In genomic region chr18:12651651-12652050, GRCh38 we compare ENCODE assay signal across 23 cellular contexts. TPM values are rescaled to one million over a fixed set of nuclear protein-coding genes. Genes with fewer than 3 reads are reported as not detected.
A peak's percentile ranks its signal among the peaks of the same experiment; 100 is the strongest.
DNase-seq lines count a peak whose midpoint lies in the region; ATAC-seq and TF ChIP-seq lines count a peak whose summit lies in the region.
"Had no signal": no experiment of that assay in that cellular context is flagged by ENCODE, and none has a peak within 500 bp of the region (broad histone marks: within the 10 kb centered on the region; RNA-seq: fewer than 3 reads in every experiment).

No MANE protein-coding gene starts in this region.

- H3K9me3 ChIP-seq in neural progenitor cell (ENCODE audit: low read depth) = no peaks in the 10 kb centered on the region
- H3K9me3 ChIP-seq: lower lobe of right lung, testis, vagina had no signal

- H3K9ac ChIP-seq in KMS-11 = no peak overlapping the region
- H3K9ac ChIP-seq in neural progenitor cell = no peak overlapping the region

- peaks cover 31% of the 10 kb centered on the region for H3K4me1 ChIP-seq in GM23338 (ENCODE audit: insufficient read depth)
- peaks cover 65% of the 10 kb centered on the region for H3K4me1 ChIP-seq in KMS-11 (ENCODE audit: low read depth, poor library complexity, severe bottlenecking)
- H3K4me1 ChIP-seq in neural progenitor cell = peaks cover 19% of the 10 kb centered on the region

- H3K79me2 ChIP-seq in GM23338 (replicated peaks; ENCODE audit: insufficient read depth) = peaks cover 57% of the 10 kb centered on the region
- H3K79me2 ChIP-seq in KMS-11 (ENCODE audit: insufficient read depth, low read depth) = peaks cover 27% of the 10 kb centered on the region; the same call in 1 of the 2 replicates
- H3K79me2 ChIP-seq in neural progenitor cell (ENCODE audit: low read depth) = peaks cover 53% of the 10 kb centered on the region

- H3K27ac Mint-ChIP-seq in GM23338 = peak overlapping the region; percentile 2; the same call in 1 of the 2 replicates
- H3K27ac Mint-ChIP-seq in neural progenitor cell = peak overlapping the region; percentile 4
- H3K27ac Mint-ChIP-seq: activated CD8-positive, alpha-beta T cell treated with anti-CD3 and anti-CD28 coated beads for 36 hours; activated naive CD8-positive, alpha-beta T cell treated with anti-CD3 and anti-CD28 coated beads, Interleukin-2, amount 10 ng/mL, durations not matched to agents 7 days and 5 days; natural killer cell treated with Interleukin-12 subunit alpha and Interleukin-12 subunit beta and Interleukin-15 and Interleukin-18, amount 100 ng/mL, for 72 hours had no signal

- H3K4me3 Mint-ChIP-seq in GM23338 = no peak overlapping the region; the same call in 2 of the 3 replicates
- no peak overlapping the region for H3K4me3 Mint-ChIP-seq in neural progenitor cell
- H3K4me3 Mint-ChIP-seq: activated CD8-positive, alpha-beta T cell treated with anti-CD3 and anti-CD28 coated beads for 36 hours; activated naive CD8-positive, alpha-beta T cell treated with anti-CD3 and anti-CD28 coated beads, Interleukin-2, amount 10 ng/mL, durations not matched to agents 7 days and 5 days; natural killer cell treated with Interleukin-12 subunit alpha and Interleukin-12 subunit beta and Interleukin-15 and Interleukin-18, amount 100 ng/mL, for 72 hours had no signal

- no peaks in the 10 kb centered on the region for H3K9me2 ChIP-seq in GM23338 (ENCODE audit: insufficient read depth)

- H2AFZ ChIP-seq in GM23338 (no peak overlapping the region), KMS-11 (ENCODE audit: low read depth) (no peak overlapping the region), neural progenitor cell (replicated peaks) (no peak overlapping the region)

- H3K4me3 ChIP-seq in GM23338 = 0 out of 2 replicates have a peak overlapping the region, but pooled peaks have one; percentile 1
- no peak overlapping the region for H3K4me3 ChIP-seq in KMS-11 (IDR thresholded peaks at IDR 0.05; ENCODE audit: insufficient read depth, low read depth, low read length)
- H3K4me3 ChIP-seq in dorsolateral prefrontal cortex = peak overlapping the region in 10 of 59 donors; percentile 2 to 26 (median 8)
- H3K4me3 ChIP-seq in neural progenitor cell = no peak overlapping the region
- H3K4me3 ChIP-seq: lower lobe of right lung, testis, vagina had no signal

- H3K36me3 ChIP-seq in GM23338 (ENCODE audit: insufficient read depth) = no peaks in the 10 kb centered on the region
- no peaks in the 10 kb centered on the region for H3K36me3 ChIP-seq in KMS-11 (ENCODE audit: insufficient read depth)
- no peaks in the 10 kb centered on the region for H3K36me3 ChIP-seq in neural progenitor cell
- H3K36me3 ChIP-seq: lower lobe of right lung, vagina had no signal

- no peaks in the 10 kb centered on the region for H3K36me3 Mint-ChIP-seq in GM23338 (ENCODE audit: low read depth)
- H3K36me3 Mint-ChIP-seq in neural progenitor cell = peaks cover 4% of the 10 kb centered on the region
- H3K36me3 Mint-ChIP-seq: activated naive CD8-positive, alpha-beta T cell treated with anti-CD3 and anti-CD28 coated beads, Interleukin-2, amount 10 ng/mL, durations not matched to agents 7 days and 5 days; natural killer cell treated with Interleukin-12 subunit alpha and Interleukin-12 subunit beta and Interleukin-15 and Interleukin-18, amount 100 ng/mL, for 72 hours had no signal

- DNase-seq in GM23338 (ENCODE audit: low spot score) = peak; percentile 48
- DNase-seq in dorsolateral prefrontal cortex = no peak
- DNase-seq in neural progenitor cell (ENCODE audit: low spot score) = peak; percentile 38
- DNase-seq in islet precursor cell = no peak
- no peak for DNase-seq in activated CD4-positive, alpha-beta T cell treated with anti-CD3 and anti-CD28 coated beads for 4 hours
- DNase-seq: activated CD8-positive, alpha-beta T cell treated with anti-CD3 and anti-CD28 coated beads for 36 hours; activated effector memory CD4-positive, alpha-beta T cell treated with Interleukin-2 at 50 U/mL for 16 hours; activated naive CD8-positive, alpha-beta T cell treated with anti-CD3 and anti-CD28 coated beads, Interleukin-2, amount 10 ng/mL, durations not matched to agents 7 days and 5 days; HCEC 1CT; lower lobe of right lung; NCI-H2171 treated with DMSO at 0.1 percent for 48 hours; NCI-H510A treated with DMSO at 0.1 percent for 48 hours; stimulated activated naive CD4-positive, alpha-beta T cell treated with Interleukin-2 at 50 U/mL for 16 hours; SW 1271; testis had no signal

- ATAC-seq in GM23338 (peak; percentile 74), HG02759 (IDR thresholded peaks at IDR 0.05; ENCODE audit: unreplicated experiment) (no peak), HG03108 (IDR thresholded peaks at IDR 0.05; ENCODE audit: unreplicated experiment) (no peak)
- ATAC-seq: activated CD4-positive, CD25-positive, alpha-beta regulatory T cell treated with anti-CD3 and anti-CD28 coated beads, Interleukin-2, amount 50 U/mL, for 24 hours; activated CD8-positive, alpha-beta T cell treated with anti-CD3 and anti-CD28 coated beads for 36 hours; lower lobe of right lung; natural killer cell treated with Interleukin-12 subunit alpha and Interleukin-12 subunit beta and Interleukin-15 and Interleukin-18, amount 100 ng/mL, for 72 hours had no signal

- H4K20me1 ChIP-seq in GM23338 (replicated peaks; ENCODE audit: insufficient read depth) = peaks cover 5% of the 10 kb centered on the region; the same call in 1 of the 2 replicates
- H4K20me1 ChIP-seq in KMS-11 (ENCODE audit: insufficient read depth) = no peaks in the 10 kb centered on the region
- H4K20me1 ChIP-seq in neural progenitor cell (ENCODE audit: low read depth) = peaks cover 21% of the 10 kb centered on the region

- no peaks in the 10 kb centered on the region; the same call in 2 of the 3 replicates for H3K9me3 Mint-ChIP-seq in GM23338
- H3K9me3 Mint-ChIP-seq in neural progenitor cell = no peaks in the 10 kb centered on the region
- H3K9me3 Mint-ChIP-seq: activated CD8-positive, alpha-beta T cell treated with anti-CD3 and anti-CD28 coated beads for 36 hours; activated naive CD8-positive, alpha-beta T cell treated with anti-CD3 and anti-CD28 coated beads, Interleukin-2, amount 10 ng/mL, durations not matched to agents 7 days and 5 days; natural killer cell treated with Interleukin-12 subunit alpha and Interleukin-12 subunit beta and Interleukin-15 and Interleukin-18, amount 100 ng/mL, for 72 hours had no signal

- H3K27ac ChIP-seq in GM23338 (ENCODE audit: low read depth) (no peak overlapping the region), KMS-11 (no peak overlapping the region), dorsolateral prefrontal cortex (peak overlapping the region in 35 of 59 donors; percentile 0 to 71 (median 36)), neural progenitor cell (no peak overlapping the region)
- H3K27ac ChIP-seq: C4-2B, lower lobe of right lung, testis, vagina had no signal

- no peak for TF ChIP-seq CTCF in GM23338 (conservative IDR thresholded peaks at IDR 0.05; ENCODE audit: low read depth in 2 of 2)
- no peak for TF ChIP-seq CTCF in KMS-11 (conservative IDR thresholded peaks at IDR 0.05; ENCODE audit: low read depth, low read length)
- no peak for TF ChIP-seq CTCF in dorsolateral prefrontal cortex (IDR thresholded peaks at IDR 0.05 in 54 of 56, conservative IDR thresholded peaks at IDR 0.05 in 2 of 56; ENCODE audit: low read depth in 1 of 56, partially characterized antibody in 56 of 56)
- no peak for TF ChIP-seq CTCF in neural progenitor cell (IDR thresholded peaks at IDR 0.05)

- H3K27me3 Mint-ChIP-seq in GM23338 (ENCODE audit: insufficient read depth, low read depth, poor library complexity) (peaks cover 18% of the 10 kb centered on the region), neural progenitor cell (ENCODE audit: insufficient read depth, low read depth) (peaks cover 4% of the 10 kb centered on the region)
- H3K27me3 Mint-ChIP-seq: progenitor cell of endocrine pancreas had no signal

- H3K4me2 ChIP-seq in GM23338 (peak overlapping the region; percentile 4), KMS-11 (peak overlapping the region; percentile 63), neural progenitor cell (peak overlapping the region; percentile 14)

- peaks cover 3% of the 10 kb centered on the region; the same call in 1 of the 2 replicates for H3F3A ChIP-seq in GM23338 (replicated peaks; ENCODE audit: low read depth)
- peaks cover 6% of the 10 kb centered on the region for H3F3A ChIP-seq in neural progenitor cell (ENCODE audit: low read depth)

- H3K27me3 ChIP-seq in GM23338 (ENCODE audit: insufficient read depth) (peaks cover 14% of the 10 kb centered on the region), KMS-11 (ENCODE audit: insufficient read depth, low read depth) (no peaks in the 10 kb centered on the region), dorsolateral prefrontal cortex (no peaks in the 10 kb centered on the region), neural progenitor cell (peaks cover 13% of the 10 kb centered on the region)
- H3K27me3 ChIP-seq: testis, vagina had no signal

- intact Hi-C loops in dorsolateral prefrontal cortex (cut with DNase I) = no loop called here

- peaks cover 38% of the 10 kb centered on the region for H3K4me1 Mint-ChIP-seq in GM23338
- peaks cover 34% of the 10 kb centered on the region for H3K4me1 Mint-ChIP-seq in neural progenitor cell

RNA-seq across cellular contexts. Expression of gene SPIRE1, which starts 6.3 kb away (rescaled TPM):
- 15.5 and 16.6 TPM in 2 replicates for total RNA-seq in GM23338 (2014; rRNA removed; shearing (Covaris generic))
- polyA plus RNA-seq in GM23338 (2016; fragmentation: Nextera tagmentation; extraction: Ambion mirVana) = 2.9 and 5.0 TPM in 2 replicates
- total RNA-seq in dorsolateral prefrontal cortex (100 to 1,000 TPM in 99 of 120 experiments, 10 to 100 TPM in 21; 76.6 to 170 (median 113) TPM), neural progenitor cell (ENCODE audit: low replicate concordance) (12.2 and 18.4 TPM in 2 replicates)

RNA-seq across cellular contexts. Expression of gene CEP76, which starts 50.9 kb away (rescaled TPM):
- total RNA-seq in GM23338 (2014; rRNA removed; shearing (Covaris generic)) = 17.9 and 25.9 TPM in 2 replicates
- polyA plus RNA-seq in GM23338 (2016; fragmentation: Nextera tagmentation; extraction: Ambion mirVana) = 10.4 and 11.2 TPM in 2 replicates
- total RNA-seq in dorsolateral prefrontal cortex (10 to 100 TPM in 67 of 120 experiments, 1 to 10 TPM in 53; 5.4 to 17.5 (median 10.4) TPM), neural progenitor cell (ENCODE audit: low replicate concordance) (24.3 and 44.8 TPM in 2 replicates)

RNA-seq across cellular contexts. Expression of gene PSMG2, which starts 51.2 kb away (rescaled TPM):
- 87.8 and 93.9 TPM in 2 replicates for total RNA-seq in GM23338 (2014; rRNA removed; shearing (Covaris generic))
- 151 and 154 TPM in 2 replicates for polyA plus RNA-seq in GM23338 (2016; fragmentation: Nextera tagmentation; extraction: Ambion mirVana)
- total RNA-seq in dorsolateral prefrontal cortex (10 to 100 TPM; 46.0 to 79.5 (median 56.9) TPM), neural progenitor cell (ENCODE audit: low replicate concordance) (69.4 and 96.8 TPM in 2 replicates)

Comparison
In these comparisons a context has a peak if more than half of its experiments do, and no peak if none do; other contexts are left out.
1. DNase-seq: peak in GM23338 (single experiment) and neural progenitor cell (single experiment); none in dorsolateral prefrontal cortex (0 of 10), islet precursor cell (single experiment) and activated CD4-positive, alpha-beta T cell treated with anti-CD3 and anti-CD28 coated beads for 4 hours (0 of 2).
2. H3K27ac ChIP-seq: peak in dorsolateral prefrontal cortex (35 of 59); none in GM23338 (single experiment), KMS-11 (single experiment) and neural progenitor cell (single experiment).
3. H3K4me2 ChIP-seq: peak in every context shown above with its lines; median percentile 63 in KMS-11; 14 in neural progenitor cell; 4 in GM23338.